Comparison of ENCODE assay signal across 26 cellular contexts in the genomic region with DNA sequence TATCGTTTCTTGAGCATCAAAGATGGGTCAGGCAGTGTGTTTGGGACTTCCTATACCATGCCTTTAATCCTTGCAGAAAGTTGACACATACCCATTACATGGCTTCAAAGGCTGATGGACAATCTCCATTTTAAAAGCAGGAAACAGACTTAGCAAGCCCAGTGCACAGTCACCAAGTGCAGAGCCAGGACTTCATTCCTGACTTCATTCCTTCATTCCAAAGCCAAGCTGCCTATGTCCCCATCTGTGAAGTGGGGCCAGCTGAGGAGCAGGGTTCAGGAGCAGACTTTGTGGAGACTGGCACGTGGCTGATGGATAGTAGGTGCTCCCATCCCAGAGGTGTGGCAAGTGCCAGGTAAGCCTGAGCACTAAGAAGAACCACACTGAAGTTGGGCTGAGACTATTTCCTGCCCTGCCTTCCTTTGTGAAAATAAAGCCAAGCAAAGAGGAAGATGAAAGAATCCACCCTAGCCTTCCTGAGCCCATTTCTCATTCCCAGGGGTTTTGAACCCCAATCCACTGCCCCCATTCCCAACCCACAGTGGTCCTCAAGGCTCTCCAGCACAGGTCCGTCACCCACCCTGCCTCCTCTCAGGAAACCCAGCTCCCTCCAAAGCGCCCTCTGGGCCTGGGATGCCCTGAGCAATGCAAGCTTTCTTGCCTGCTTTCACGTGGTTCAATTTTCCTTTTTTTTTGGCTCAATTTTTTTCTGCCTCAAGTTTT. TPM values are rescaled to one million over a fixed set of nuclear protein-coding genes. Genes with fewer than 3 reads are reported as not detected.
A peak's percentile ranks its signal among the peaks of the same experiment; 100 is the strongest.
DNase-seq lines count a peak whose midpoint lies in the region; ATAC-seq and TF ChIP-seq lines count a peak whose summit lies in the region.
"Had no signal": no experiment of that assay in that cellular context is flagged by ENCODE, and none has a peak within 500 bp of the region (broad histone marks: within the 10 kb centered on the region; RNA-seq: fewer than 3 reads in every experiment).

No MANE protein-coding gene starts in this region.

- H3K36me3 Mint-ChIP-seq in activated CD8-positive, alpha-beta memory T cell treated with anti-CD3 and anti-CD28 coated beads, Interleukin-2, amount 10 ng/mL, durations not matched to agents 7 days and 5 days = no peaks in the 10 kb centered on the region
- H3K36me3 Mint-ChIP-seq in endothelial cell (ENCODE audit: low read depth, unreplicated experiment) = no peaks in the 10 kb centered on the region

- H3K27me3 ChIP-seq in OCI-LY3 (ENCODE audit: low read depth, low read length) (peaks cover 18% of the 10 kb centered on the region), trophoblast cell (ENCODE audit: insufficient read depth, low read length) (no peaks in the 10 kb centered on the region)
- H3K27me3 ChIP-seq: suprapubic skin had no signal

- H3K79me2 ChIP-seq in OCI-LY3 (ENCODE audit: low read length) = no peaks in the 10 kb centered on the region
- H3K79me2 ChIP-seq in trophoblast cell (ENCODE audit: control insufficient read depth, insufficient read depth, low read length, poor library complexity) = no peaks in the 10 kb centered on the region

- peaks cover 29% of the 10 kb centered on the region for H3K4me1 ChIP-seq in OCI-LY3 (ENCODE audit: low read length)
- peaks cover 12 to 16% of the 10 kb centered on the region in 2 experiments for H3K4me1 ChIP-seq in trophoblast cell (ENCODE audit: control insufficient read depth in 1 of 2, insufficient read depth in 2 of 2, low read length in 2 of 2)

- peak overlapping the region; percentile 26 for H2BK120ac ChIP-seq in trophoblast cell (ENCODE audit: insufficient read depth, low read length, poor library complexity)

- CTCF ChIA-PET in activated CD8-positive, alpha-beta memory T cell treated with anti-CD3 and anti-CD28 coated beads, Interleukin-2, amount 10 ng/mL, durations not matched to agents 7 days and 5 days (lab: Charles Lee) = interaction anchor here (1.3 to 10.6 kb wide), 3 partner anchors 10 to 151 kb away, joined by 5 to 115 read pairs (median 7); no protein-coding TSS in a partner anchor

- no peak for DNase-seq in activated CD8-positive, alpha-beta memory T cell treated with anti-CD3 and anti-CD28 coated beads, Interleukin-2, amount 10 ng/mL, durations not matched to agents 7 days and 5 days
- DNase-seq in activated CD8-positive, alpha-beta memory T cell treated with anti-CD3 and anti-CD28 coated beads, Interleukin-2, amount 50 U/mL, for 48 hours = no peak
- DNase-seq in endothelial cell (ENCODE audit: low spot score) = no peak
- peak; percentile 80 to 92 for DNase-seq in trophoblast cell
- no peak for DNase-seq in caudate nucleus (lab: John Stamatoyannopoulos, UW)
- DNase-seq in NCI-H2196 (lab: John Stamatoyannopoulos, UW; ENCODE audit: unreplicated experiment) = no peak
- DNase-seq: activated CD4-positive, alpha-beta T cell treated with anti-CD3 and anti-CD28 coated beads for 48 hours; activated naive CD4-positive, alpha-beta T cell treated with anti-CD3 and anti-CD28 coated beads, Interleukin-2, amount 50 U/mL, for 16 hours; activated T-cell treated with anti-CD3 and anti-CD28 coated beads, Interleukin-2, amount 50 U/mL, for 1 hour; C1 segment of cervical spinal cord; DMS 273 treated with DMSO at 0.1 percent for 48 hours; GDM1; GOT3; IMR-90; NCI-H146; NCI-H69; right cardiac atrium; Right ventricle myocardium superior; stimulated activated CD8-positive, alpha-beta memory T cell treated with anti-CD3 and anti-CD28 coated beads, Interleukin-4, amount 100 ng/mL, for 48 hours; SW 1271 had no signal

- no peak overlapping the region for H2AK5ac ChIP-seq in trophoblast cell (ENCODE audit: low read length)

- peak overlapping the region; percentile 64 for H3K27ac Mint-ChIP-seq in activated CD8-positive, alpha-beta memory T cell treated with anti-CD3 and anti-CD28 coated beads, Interleukin-2, amount 10 ng/mL, durations not matched to agents 7 days and 5 days
- no peak overlapping the region for H3K27ac Mint-ChIP-seq in endothelial cell (ENCODE audit: unreplicated experiment)

- no peak overlapping the region for H3K4me2 ChIP-seq in OCI-LY3 (ENCODE audit: low read length)
- no peak overlapping the region for H3K4me2 ChIP-seq in trophoblast cell (ENCODE audit: low read length)

- WGBS in trophoblast cell (ENCODE audit: extremely low coverage, insufficient coverage, insufficient read length) = no CpG with 5 or more reads among the region's 5 CpGs

- no peak overlapping the region for H3K14ac ChIP-seq in trophoblast cell (ENCODE audit: low read length)

- no peak overlapping the region for H3K4ac ChIP-seq in trophoblast cell (ENCODE audit: low read depth, low read length)

- H3K36me3 ChIP-seq in OCI-LY3 (replicated peaks; ENCODE audit: low read depth, low read length) = no peaks in the 10 kb centered on the region
- H3K36me3 ChIP-seq in trophoblast cell (ENCODE audit: control insufficient read depth in 1 of 2, insufficient read depth in 2 of 2, low read length in 2 of 2) = no peaks in the 10 kb centered on the region
- H3K36me3 ChIP-seq: suprapubic skin had no signal

- no peak overlapping the region for H3K18ac ChIP-seq in trophoblast cell (ENCODE audit: low read length)

- no peaks in the 10 kb centered on the region for H4K20me1 ChIP-seq in OCI-LY3 (ENCODE audit: insufficient read depth, low read length)

- H3K79me1 ChIP-seq in trophoblast cell (ENCODE audit: low read length) = no peaks in the 10 kb centered on the region

- TF ChIP-seq CTCF in OCI-LY3 (IDR thresholded peaks at IDR 0.05; ENCODE audit: low read depth, low read length) (0 out of 2 replicates have a peak, but pooled peaks have one; percentile 7), endothelial cell (IDR thresholded peaks at IDR 0.05; ENCODE audit: unreplicated experiment) (no peak)

- peak overlapping the region; percentile 54 for H4K91ac ChIP-seq in trophoblast cell (ENCODE audit: low read depth, low read length)

- H3K4me3 ChIP-seq in OCI-LY3 (ENCODE audit: low read length) (no peak overlapping the region), trophoblast cell (ENCODE audit: low read depth, low read length) (no peak overlapping the region)
- H3K4me3 ChIP-seq: suprapubic skin had no signal

- peak overlapping the region; percentile 59 for H2BK12ac ChIP-seq in trophoblast cell (ENCODE audit: low read length)

- H3K23ac ChIP-seq in trophoblast cell (ENCODE audit: low read length) = no peak overlapping the region

- no peaks in the 10 kb centered on the region for H3K9me3 Mint-ChIP-seq in activated CD8-positive, alpha-beta memory T cell treated with anti-CD3 and anti-CD28 coated beads, Interleukin-2, amount 10 ng/mL, durations not matched to agents 7 days and 5 days (ENCODE audit: low read depth)
- no peaks in the 10 kb centered on the region for H3K9me3 Mint-ChIP-seq in endothelial cell (ENCODE audit: unreplicated experiment)

- peaks cover 18% of the 10 kb centered on the region for H3K27me3 Mint-ChIP-seq in activated CD8-positive, alpha-beta memory T cell treated with anti-CD3 and anti-CD28 coated beads, Interleukin-2, amount 10 ng/mL, durations not matched to agents 7 days and 5 days
- peaks cover 7% of the 10 kb centered on the region for H3K27me3 Mint-ChIP-seq in endothelial cell (ENCODE audit: unreplicated experiment)

- no peak overlapping the region for H4K12ac ChIP-seq in trophoblast cell (ENCODE audit: low read depth, low read length)

- H4K8ac ChIP-seq in trophoblast cell (ENCODE audit: low read depth, low read length) = no peak overlapping the region

- H3K4me1 Mint-ChIP-seq in activated CD8-positive, alpha-beta memory T cell treated with anti-CD3 and anti-CD28 coated beads, Interleukin-2, amount 10 ng/mL, durations not matched to agents 7 days and 5 days = peaks cover 40% of the 10 kb centered on the region
- peaks cover 36% of the 10 kb centered on the region for H3K4me1 Mint-ChIP-seq in endothelial cell (ENCODE audit: unreplicated experiment)

- ATAC-seq in activated CD8-positive, alpha-beta memory T cell treated with anti-CD3 and anti-CD28 coated beads, Interleukin-2, amount 10 ng/mL, durations not matched to agents 7 days and 5 days = no peak
- no peak for ATAC-seq in HG02610 (IDR thresholded peaks at IDR 0.05; ENCODE audit: unreplicated experiment)
- ATAC-seq: right cardiac atrium had no signal

- H2AFZ ChIP-seq in OCI-LY3 (ENCODE audit: low read depth, low read length) (no peak overlapping the region), trophoblast cell (ENCODE audit: insufficient read depth, low read length, poor library complexity) (no peak overlapping the region)

- H3K9me3 ChIP-seq in OCI-LY3 (ENCODE audit: insufficient read depth, low read length) (no peaks in the 10 kb centered on the region), trophoblast cell (ENCODE audit: insufficient read depth, low read depth, low read length) (no peaks in the 10 kb centered on the region)
- H3K9me3 ChIP-seq: suprapubic skin had no signal

- H3K4me3 Mint-ChIP-seq in activated CD8-positive, alpha-beta memory T cell treated with anti-CD3 and anti-CD28 coated beads, Interleukin-2, amount 10 ng/mL, durations not matched to agents 7 days and 5 days = no peak overlapping the region
- peak overlapping the region; percentile 42 for H3K4me3 Mint-ChIP-seq in endothelial cell (ENCODE audit: unreplicated experiment)

- H3K27ac ChIP-seq in OCI-LY3 (ENCODE audit: low read length) (no peak overlapping the region), trophoblast cell (ENCODE audit: low read depth, low read length) (no peak overlapping the region), caudate nucleus (ENCODE audit: low read depth, low read length) (no peak overlapping the region)
- H3K27ac ChIP-seq: suprapubic skin had no signal

- H3K9ac ChIP-seq in OCI-LY3 (ENCODE audit: low read length) = no peak overlapping the region
- no peak overlapping the region for H3K9ac ChIP-seq in trophoblast cell (ENCODE audit: low read length)

- peak overlapping the region; percentile 18 for H2BK5ac ChIP-seq in trophoblast cell (ENCODE audit: low read depth, low read length, poor library complexity)

RNA-seq across cellular contexts. Expression of a gene that starts 1.8 kb away (rescaled TPM):
- 1 to 10 TPM in 1 of 2 experiments, under 1 TPM in 1; 0.41 to 3.7 TPM for total RNA-seq in activated CD8-positive, alpha-beta memory T cell treated with anti-CD3 and anti-CD28 coated beads, Interleukin-2, amount 10 ng/mL, durations not matched to agents 7 days and 5 days
- total RNA-seq in endothelial cell (ENCODE audit: unreplicated experiment) = 4.2 TPM
- 0.06 and 0.07 TPM in 2 replicates for polyA plus RNA-seq in trophoblast cell (2013)
- total RNA-seq: A673, IMR-90 had no signal
- polyA plus RNA-seq: IMR-90 had no signal

RNA-seq across cellular contexts. Expression of a gene that starts 51.5 kb away (rescaled TPM):
- 10 to 100 TPM in 1 of 2 experiments, 1 to 10 TPM in 1; 3.7 to 47.6 TPM for total RNA-seq in activated CD8-positive, alpha-beta memory T cell treated with anti-CD3 and anti-CD28 coated beads, Interleukin-2, amount 10 ng/mL, durations not matched to agents 7 days and 5 days
- total RNA-seq in endothelial cell (ENCODE audit: unreplicated experiment) = not detected
- not detected in 2 replicates for polyA plus RNA-seq in trophoblast cell (2013)
- total RNA-seq: A673, IMR-90, M059J, omental fat pad, right cardiac atrium, Right ventricle myocardium superior, suprapubic skin had no signal
- polyA plus RNA-seq: IMR-90, right cardiac atrium had no signal

Comparison
In these comparisons a context has a peak if more than half of its experiments do, and no peak if none do; other contexts are left out.
1. DNase-seq: peak in trophoblast cell (2 of 2); none in activated CD8-positive, alpha-beta memory T cell treated with anti-CD3 and anti-CD28 coated beads, Interleukin-2, amount 10 ng/mL, durations not matched to agents 7 days and 5 days (single experiment), activated CD8-positive, alpha-beta memory T cell treated with anti-CD3 and anti-CD28 coated beads, Interleukin-2, amount 50 U/mL, for 48 hours (single experiment), endothelial cell (single experiment), caudate nucleus (0 of 61) and NCI-H2196 (single experiment).